8 cellular contexts compared by ENCODE assay signal in the genomic region with DNA sequence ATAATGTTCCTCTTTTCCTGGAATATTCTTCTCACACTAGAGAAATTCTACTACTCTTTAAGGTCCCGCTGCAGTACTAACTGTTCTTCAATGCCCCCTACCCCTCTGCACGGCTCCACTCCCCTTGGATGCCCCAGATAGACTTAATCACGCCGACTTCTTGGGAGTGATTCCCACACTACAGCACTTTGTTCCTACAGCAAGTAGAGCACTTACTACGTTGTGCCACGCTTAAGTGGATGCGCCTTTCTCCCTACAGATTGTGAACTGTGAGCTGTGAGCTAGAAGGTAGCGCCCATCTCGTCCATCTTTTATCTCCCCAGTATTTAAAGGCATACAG. TPM values are rescaled to one million over a fixed set of nuclear protein-coding genes. Genes with fewer than 3 reads are reported as not detected.
DNase-seq lines count a peak whose midpoint lies in the region; ATAC-seq lines count a peak whose summit lies in the region.

No MANE protein-coding gene starts in this region.

- peak overlapping the region; percentile 96 to 99 (median 99) for H3K4me3 Mint-ChIP-seq in CD4-positive, alpha-beta memory T cell

- POLR2A ChIA-PET in CD4-positive, alpha-beta memory T cell (lab: Charles Lee; ENCODE audit: partially characterized antibody), result interaction anchor here (1.3 to 5.4 kb wide), 3 partner anchors 22 to 117 kb away, joined by 6 to 112 read pairs (median 8); a partner anchor contains a TSS

- H3K36me3 ChIP-seq in CD4-positive, alpha-beta memory T cell (ENCODE audit: insufficient read depth, low read length), result peaks cover 8% of the 10 kb centered on the region
- H3K36me3 ChIP-seq in duodenal mucosa (ENCODE audit: control insufficient read depth in 1 of 2, insufficient read depth in 2 of 2, low read length in 2 of 2) (peaks cover 26 to 27% of the 10 kb centered on the region in 2 donors), neuron (ENCODE audit: insufficient read depth, low read length) (peaks cover 34% of the 10 kb centered on the region)

- H3K4me1 ChIP-seq in CD4-positive, alpha-beta memory T cell (ENCODE audit: insufficient read depth, low read length), result peaks cover 22% of the 10 kb centered on the region
- H3K4me1 ChIP-seq in duodenal mucosa (ENCODE audit: control insufficient read depth in 1 of 2, insufficient read depth in 2 of 2, low read length in 2 of 2), result peaks cover 37% of the 10 kb centered on the region in 2 donors
- H3K4me1 ChIP-seq in neuron (ENCODE audit: insufficient read depth, low read length), result peaks cover 44% of the 10 kb centered on the region

- H3K36me3 Mint-ChIP-seq in CD4-positive, alpha-beta memory T cell, result peaks cover 32 to 44% of the 10 kb centered on the region in 2 donors

- H3K27ac Mint-ChIP-seq in CD4-positive, alpha-beta memory T cell, result peak overlapping the region; percentile 91 to 100 (median 96)

- H3K27me3 ChIP-seq in CD4-positive, alpha-beta memory T cell (ENCODE audit: insufficient read depth, low read length), result no peaks in the 10 kb centered on the region
- H3K27me3 ChIP-seq in duodenal mucosa (ENCODE audit: control insufficient read depth in 1 of 2, insufficient read depth in 2 of 2, low read length in 2 of 2), result no peaks in the 10 kb centered on the region
- no peaks in the 10 kb centered on the region for H3K27me3 ChIP-seq in neuron (ENCODE audit: insufficient read depth, low read length)

- intact Hi-C loops in CD4-positive, alpha-beta memory T cell (cut with micrococcal nuclease), result loop anchor here (5.0 to 10.0 kb wide), 2 partner anchors 327 to 1275 kb away; a partner anchor contains a TSS

- H3K9me3 Mint-ChIP-seq in CD4-positive, alpha-beta memory T cell, result peaks cover 0 to 24% (median 12%) of the 10 kb centered on the region in 8 donors

- no peaks in the 10 kb centered on the region for H3K27me3 Mint-ChIP-seq in CD4-positive, alpha-beta memory T cell

- peak overlapping the region; percentile 86 to 90 for H3K9ac ChIP-seq in duodenal mucosa (ENCODE audit: low read depth in 1 of 2, low read length in 2 of 2)

- H3K9me3 ChIP-seq in CD4-positive, alpha-beta memory T cell (ENCODE audit: control insufficient read depth in 1 of 2, low read length in 2 of 2), result peaks cover 3 to 7% of the 10 kb centered on the region in 2 donors
- H3K9me3 ChIP-seq in duodenal mucosa (ENCODE audit: control insufficient read depth in 1 of 2, low read length in 2 of 2) (peaks cover 19 to 29% of the 10 kb centered on the region in 2 donors), neuron (ENCODE audit: low read length) (peaks cover 33% of the 10 kb centered on the region)

- CTCF ChIA-PET in CD4-positive, alpha-beta memory T cell (lab: Charles Lee; ENCODE audit: partially characterized antibody), result interaction anchor here (1.5 to 1.7 kb wide), 2 partner anchors 23 to 130 kb away, joined by 3 to 11 read pairs; a partner anchor contains a TSS

- peaks cover 17 to 46% (median 28%) of the 10 kb centered on the region in 4 donors for H3K4me1 Mint-ChIP-seq in CD4-positive, alpha-beta memory T cell

- peak overlapping the region; percentile 98 to 100 for H3K4me3 ChIP-seq in CD4-positive, alpha-beta memory T cell (ENCODE audit: low read length in 2 of 2)
- peak overlapping the region; percentile 88 to 89 for H3K4me3 ChIP-seq in duodenal mucosa (ENCODE audit: low read depth in 1 of 2, low read length in 2 of 2)
- peak overlapping the region; percentile 87 for H3K4me3 ChIP-seq in neuron (ENCODE audit: low read length)

- no peak for ATAC-seq in HG02798 (IDR thresholded peaks at IDR 0.05; ENCODE audit: poor library complexity, unreplicated experiment)

- H2AFZ ChIP-seq in neuron (ENCODE audit: low read depth, low read length), result peak overlapping the region; percentile 64

- DNase-seq in CD4-positive, alpha-beta memory T cell, result peak in 2 of 5 donors; percentile 3 to 39
- DNase-seq in NCI-H526 treated with DMSO at 0.1 percent for 48 hours (lab: John Stamatoyannopoulos, UW) (peak; percentile 13), NCI-H2029 (lab: John Stamatoyannopoulos, UW) (no peak), NCI-H1694 (lab: John Stamatoyannopoulos, UW) (no peak)
- DNase-seq in central memory CD4-positive, alpha-beta T cell, result no peak

- H3K27ac ChIP-seq in CD4-positive, alpha-beta memory T cell (ENCODE audit: low read depth, low read length), result peak overlapping the region; percentile 89
- peak overlapping the region; percentile 83 for H3K27ac ChIP-seq in duodenal mucosa (ENCODE audit: low read depth, low read length)

RNA-seq across cellular contexts. Expression of a gene that starts 2.2 kb away (rescaled TPM):
- total RNA-seq in CD4-positive, alpha-beta memory T cell, result 10 to 100 TPM; 11.0 to 11.9 TPM
- 1 to 10 TPM; 1.7 to 3.5 TPM for polyA plus RNA-seq in CD4-positive, alpha-beta memory T cell

RNA-seq across cellular contexts. Expression of a gene that starts 23.3 kb away (rescaled TPM):
- total RNA-seq in CD4-positive, alpha-beta memory T cell, result 100 to 1,000 TPM; 115 to 124 TPM
- 100 to 1,000 TPM; 181 to 194 TPM for polyA plus RNA-seq in CD4-positive, alpha-beta memory T cell

RNA-seq across cellular contexts. Expression of a gene that starts 57.1 kb away (rescaled TPM):
- total RNA-seq in CD4-positive, alpha-beta memory T cell, result 10 to 100 TPM; 28.7 to 30.8 TPM
- polyA plus RNA-seq in CD4-positive, alpha-beta memory T cell, result 10 to 100 TPM; 22.7 to 28.0 TPM
